In genomic region chr1:205313681-205314308, GRCh38 we compare ENCODE assay signal across 8 cellular contexts. TPM values are rescaled to one million over a fixed set of nuclear protein-coding genes. Genes with fewer than 3 reads are reported as not detected.
A peak's percentile ranks its signal among the peaks of the same experiment; 100 is the strongest.
DNase-seq lines count a peak whose midpoint lies in the region; ATAC-seq, FAIRE-seq and TF ChIP-seq lines count a peak whose summit lies in the region.

No MANE protein-coding gene starts in this region.

- H3K4me2 ChIP-seq in A549 (peak overlapping the region; percentile 99), K562 (ENCODE audit: insufficient read depth, low read length) (no peak overlapping the region)

- intact Hi-C loops in K562 (cut with micrococcal nuclease) (no loop called here), gastrocnemius medialis (cut with DNase I; ENCODE audit: low total_unique reads) (no loop called here)

- in situ Hi-C loops in K562 (cut with MboI): no loop called here
- in situ Hi-C loops in gastrocnemius medialis (cut with MboI; ENCODE audit: low sequenced_read_pairs in 4 of 4): no loop called here

- no peaks in the 10 kb centered on the region for H3K9me1 ChIP-seq in K562 (ENCODE audit: control insufficient read depth, insufficient read depth, low read length)

- H2AFZ ChIP-seq in K562 (ENCODE audit: low read depth, low read length): no peak overlapping the region

- no peaks in the 10 kb centered on the region for H3K9me3 ChIP-seq in A549
- no peaks in the 10 kb centered on the region for H3K9me3 ChIP-seq in K562 (replicated peaks; ENCODE audit: control insufficient read depth, insufficient read depth, low read depth, low read length)
- no peaks in the 10 kb centered on the region for H3K9me3 ChIP-seq in gastrocnemius medialis

- DNase-seq in A549 (ENCODE audit: low read depth in 1 of 2, low spot score in 1 of 2) (peak in 1 of 2 experiments; percentile 76), NOMO-1 treated with DMSO at 0.1 percent for 48 hours (lab: John Stamatoyannopoulos, UW; ENCODE audit: unreplicated experiment) (peak; percentile 36), K562 (ENCODE audit: extremely low read depth in 1 of 4, low spot score in 3 of 4) (no peak), iPS DF 19.7 (ENCODE audit: low read depth, low spot score) (peak; percentile 82), gastrocnemius medialis (peak in 1 of 2 donors; percentile 24), RPMI8226 (no peak)

- TF ChIP-seq POLR2A in A549 (IDR thresholded peaks at IDR 0.05; ENCODE audit: low read length) (no peak), K562 (conservative IDR thresholded peaks at IDR 0.05) (no peak), gastrocnemius medialis (IDR thresholded peaks at IDR 0.05) (no peak)

- no peaks in the 10 kb centered on the region for H3K36me3 ChIP-seq in K562 (ENCODE audit: control insufficient read depth, insufficient read depth, low read length)
- no peaks in the 10 kb centered on the region for H3K36me3 ChIP-seq in gastrocnemius medialis

- POLR2A ChIA-PET in A549 (lab: Yijun Ruan, JAX) (interaction anchor here (0.7 to 2.1 kb wide), 7 partner anchors 8 to 36 kb away, joined by 3 to 11 read pairs (median 8); no protein-coding TSS in a partner anchor), K562 (lab: Yijun Ruan, JAX) (interaction anchor here (1.3 kb wide), 1 partner anchor 43 kb away, joined by 4 read pairs; no protein-coding TSS in a partner anchor)

- TF ChIP-seq EP300 in A549 (IDR thresholded peaks at IDR 0.05) (no peak), K562 (IDR thresholded peaks at IDR 0.05; ENCODE audit: low read length) (no peak)

- BruUV-seq in K562 (replicated peaks; lab: Mats Ljungman, UMichigan): no TSS peak

- no peaks in the 10 kb centered on the region for H3K79me2 ChIP-seq in K562 (ENCODE audit: control insufficient read depth, insufficient read depth, low read length)

- H3K27ac ChIP-seq in A549: peak overlapping the region; percentile 96 to 99
- H3K27ac ChIP-seq in K562 (ENCODE audit: extremely low read depth, low read depth, low read length): no peak overlapping the region
- H3K27ac ChIP-seq in gastrocnemius medialis: peak overlapping the region; percentile 9 to 62 (median 34)

- H3K4me1 ChIP-seq in A549 (peaks cover 94% of the 10 kb centered on the region), K562 (replicated peaks in 1 of 2; ENCODE audit: control insufficient read depth in 2 of 2, insufficient read depth in 2 of 2, low read length in 2 of 2) (peaks cover 0 to 3% of the 10 kb centered on the region in 2 experiments; a peak in 1 of 5 replicates), gastrocnemius medialis (peaks cover 38 to 47% of the 10 kb centered on the region in 2 donors)

- 15% methylated on average over 13 of the region's 18 CpGs for WGBS in A549 (ENCODE audit: missing lambda C conversion rate)
- WGBS in K562 (ENCODE audit: insufficient coverage, low coverage, missing lambda C conversion rate): 7% methylated on average over 18 of the region's 18 CpGs

- H3K27me3 ChIP-seq in K562 (ENCODE audit: control insufficient read depth in 2 of 2, insufficient read depth in 2 of 2, low read length in 2 of 2) (peaks cover 15 to 51% of the 10 kb centered on the region in 2 experiments; a peak in 4 of 5 replicates), gastrocnemius medialis (no peaks in the 10 kb centered on the region)

- H3K4me3 ChIP-seq in A549 (peak overlapping the region; percentile 95), K562 (no peak overlapping the region), gastrocnemius medialis (peak overlapping the region in 2 of 4 donors; percentile 2 to 14)

- CTCF ChIA-PET in A549 (lab: Yijun Ruan, JAX) (interaction anchor here (1.2 to 89.2 kb wide), 4 partner anchors 11 to 253 kb away, joined by 4 to 3627 read pairs (median 1816); partner anchors contain the start of genes KLHDC8A and NUAK2), K562 (lab: Yijun Ruan, JAX; ENCODE audit: low intra/inter-chr PET ratio) (interaction anchor here (0.5 kb wide), 1 partner anchor 41 kb away, joined by 3 read pairs; no protein-coding TSS in a partner anchor)

- TF ChIP-seq CTCF in A549 (IDR thresholded peaks at IDR 0.05): no peak
- no peak for TF ChIP-seq CTCF in K562 (IDR thresholded peaks at IDR 0.05 in 2 of 3, conservative IDR thresholded peaks at IDR 0.05 in 1 of 3; ENCODE audit: insufficient read depth in 2 of 3, low read depth in 1 of 3, low read length in 3 of 3)
- no peak for TF ChIP-seq CTCF in gastrocnemius medialis (IDR thresholded peaks at IDR 0.05 in 4 of 5, conservative IDR thresholded peaks at IDR 0.05 in 1 of 5)

- TF ChIP-seq RAD21 in A549 (conservative IDR thresholded peaks at IDR 0.05 in 1 of 2, IDR thresholded peaks at IDR 0.05 in 1 of 2) (no peak), K562 (CRISPR knock-in tag; conservative IDR thresholded peaks at IDR 0.05 in 1 of 2, IDR thresholded peaks at IDR 0.05 in 1 of 2) (no peak)

- FAIRE-seq in A549 (lab: Jason Lieb, UNC) (no peak), K562 (lab: Jason Lieb, UNC) (no peak)

- H4K20me1 ChIP-seq in K562 (replicated peaks; ENCODE audit: control insufficient read depth, insufficient read depth, low read length): no peaks in the 10 kb centered on the region

- ATAC-seq in A549: peak; percentile 25 to 62; a peak in 4 of 6 replicates
- peak; percentile 54 for ATAC-seq in GM19395 (IDR thresholded peaks at IDR 0.05; ENCODE audit: unreplicated experiment)
- ATAC-seq in K562: no peak; the same call in 2 of the 3 replicates
- no peak for ATAC-seq in gastrocnemius medialis
- ATAC-seq in SK-N-SH treated with all-trans-retinoic acid at 6 μM for 48 hours: no peak

- H3K9ac ChIP-seq in K562 (ENCODE audit: insufficient read depth in 1 of 2, low read depth in 2 of 2, low read length in 2 of 2): 0 out of 4 replicates have a peak overlapping the region, but pooled peaks of 1 of the 2 experiments have one; percentile 11

TF ChIP-seq in A549, 52 proteins besides CTCF, POLR2A, EP300 and RAD21 (continues in another document):
- TF ChIP-seq KDM5A (IDR thresholded peaks at IDR 0.05) (no peak), ZC3H11A (IDR thresholded peaks at IDR 0.05) (no peak)

TF ChIP-seq in K562, 482 proteins besides CTCF, POLR2A, EP300 and RAD21 (continues in another document):
- TF ChIP-seq PHF20 (IDR thresholded peaks at IDR 0.05; ENCODE audit: partially characterized antibody): no peak

TF ChIP-seq in SK-N-SH treated with all-trans-retinoic acid at 6 μM for 48 hours, 23 proteins besides CTCF, POLR2A, EP300 and RAD21:
- TF ChIP-seq ZFP3 (CRISPR knock-in tag; IDR thresholded peaks at IDR 0.05) (no peak), OSR1 (CRISPR knock-in tag; IDR thresholded peaks at IDR 0.05) (no peak), ZNF8 (CRISPR knock-in tag; IDR thresholded peaks at IDR 0.05) (no peak), SNAI2 (CRISPR knock-in tag; IDR thresholded peaks at IDR 0.05) (no peak)

RNA-seq across cellular contexts. Expression of gene NUAK2, which starts 7.8 kb away (rescaled TPM):
- 22.6 and 29.7 TPM in 2 replicates for polyA plus RNA-seq in A549 (2011; rRNA removed)
- polyA plus RNA-seq in A549 (2012; cell fraction: cytosol; rRNA removed): 31.1 and 44.6 TPM in 2 replicates
- 58.5 and 70.7 TPM in 2 replicates for polyA plus RNA-seq in A549 (2012; cell fraction: nucleus; rRNA removed)
- polyA plus RNA-seq in A549 (2017; fragmentation: RNase III; extraction: RNeasy Plus Mini Kit Qiagen cat#74134 plus additional on column Dnase treatment): 37.8 to 40.9 TPM (median 38.8 TPM) in 3 replicates
- polyA minus RNA-seq in A549 (2011; rRNA and poly(A)+ RNA removed): 34.3 and 54.4 TPM in 2 replicates
- 0.40 and 0.90 TPM in 2 replicates for total RNA-seq in K562 (2011; cell fraction: chromatin; rRNA removed; ENCODE audit: low replicate concordance)
- 0.39 and 0.83 TPM in 2 replicates for total RNA-seq in K562 (2011; cell fraction: nucleolus; rRNA removed)
- total RNA-seq in K562 (2011; cell fraction: nucleoplasm; rRNA removed): 0.23 and 0.73 TPM in 2 replicates
- total RNA-seq in K562 (2014; rRNA removed): 0.05 and 0.29 TPM in 2 replicates
- total RNA-seq in K562 (2014; rRNA removed; fragmentation: Illumina TruSeq; extraction: Trizol): 0.13 and 0.18 TPM in 2 replicates
- 0.14 and 0.15 TPM in 2 replicates for total RNA-seq in K562 (2015; rRNA removed; fragmentation: Illumina TruSeq; extraction: Trizol)
- 0.44 and 0.47 TPM in 2 replicates for total RNA-seq in K562 (2021)
- polyA plus RNA-seq in K562 (2011; rRNA removed): 0.11 and 0.68 TPM in 2 replicates
- polyA plus RNA-seq in K562 (2011; cell fraction: cytosol; rRNA removed): 0.19 and 0.37 TPM in 2 replicates
- 0.41 and 0.49 TPM in 2 replicates for polyA plus RNA-seq in K562 (2011; cell fraction: nucleus; rRNA removed)
- 0.20 and 0.60 TPM in 2 replicates for polyA plus RNA-seq in K562 (2012)
- 0.27 and 0.33 TPM in 2 replicates for polyA plus RNA-seq in K562 (2014; fragmentation: Illumina TruSeq; extraction: Trizol)
- polyA plus RNA-seq in K562 (2014; fragmentation: Nextera tagmentation; extraction: Ambion mirVana): under 1 TPM; 0.04 to 0.10 TPM
- 0.19 and 0.45 TPM in 2 replicates for polyA plus RNA-seq in K562 (2014; rRNA removed)
- polyA minus RNA-seq in K562 (2011; rRNA and poly(A)+ RNA removed): 0.28 and 0.39 TPM in 2 replicates
- 0.48 and 0.64 TPM in 2 replicates for polyA minus RNA-seq in K562 (2011; cell fraction: cytosol; rRNA and poly(A)+ RNA removed)
- 0.54 and 0.78 TPM in 2 replicates for polyA minus RNA-seq in K562 (2011; cell fraction: nucleus; rRNA and poly(A)+ RNA removed)
- total RNA-seq in gastrocnemius medialis: 1 to 10 TPM in 1 of 4 donors, under 1 TPM in 3; 0.42 to 1.9 (median 0.58) TPM

RNA-seq across cellular contexts. Expression of gene KLHDC8A, which starts 42.9 kb away (rescaled TPM):
- polyA plus RNA-seq in A549 (2011; rRNA removed) (0.37 and 0.40 TPM in 2 replicates), A549 (2017; fragmentation: RNase III; extraction: RNeasy Plus Mini Kit Qiagen cat#74134 plus additional on column Dnase treatment) (0.32 to 0.51 TPM (median 0.34 TPM) in 3 replicates), K562 (2011; rRNA removed) (0.03 TPM in 1 of 2 replicates, not detected in the other), K562 (2014; fragmentation: Illumina TruSeq; extraction: Trizol) (not detected in 2 replicates), K562 (2014; fragmentation: Nextera tagmentation; extraction: Ambion mirVana) (under 1 TPM in 1 of 2 experiments, not detected in 1; 0.01 TPM), K562 (2014; rRNA removed) (not detected in 2 replicates)
- 0.33 and 0.67 TPM in 2 replicates for polyA plus RNA-seq in A549 (2012; cell fraction: cytosol; rRNA removed)
- 0.26 and 0.55 TPM in 2 replicates for polyA plus RNA-seq in A549 (2012; cell fraction: nucleus; rRNA removed)
- 1.8 and 1.9 TPM in 2 replicates for polyA minus RNA-seq in A549 (2011; rRNA and poly(A)+ RNA removed)
- not detected in 2 replicates for total RNA-seq in K562 (2011; cell fraction: chromatin; rRNA removed; ENCODE audit: low replicate concordance)
- 0.13 TPM in 1 of 2 replicates, not detected in the other for total RNA-seq in K562 (2011; cell fraction: nucleolus; rRNA removed)
- total RNA-seq in K562 (2011; cell fraction: nucleoplasm; rRNA removed): not detected in 2 replicates
- total RNA-seq in K562 (2014; rRNA removed) (0.24 and 0.54 TPM in 2 replicates), K562 (2014; rRNA removed; fragmentation: Illumina TruSeq; extraction: Trizol) (not detected in 2 replicates), K562 (2015; rRNA removed; fragmentation: Illumina TruSeq; extraction: Trizol) (not detected in 2 replicates), K562 (2021) (0.04 and 0.16 TPM in 2 replicates), gastrocnemius medialis (not detected)
- polyA plus RNA-seq in K562 (2011; cell fraction: cytosol; rRNA removed): 0.07 TPM in 1 of 2 replicates, not detected in the other
- not detected in 2 replicates for polyA plus RNA-seq in K562 (2011; cell fraction: nucleus; rRNA removed)
- 0.13 and 0.30 TPM in 2 replicates for polyA plus RNA-seq in K562 (2012)
- not detected in 2 replicates for polyA minus RNA-seq in K562 (2011; rRNA and poly(A)+ RNA removed)
- polyA minus RNA-seq in K562 (2011; cell fraction: cytosol; rRNA and poly(A)+ RNA removed): not detected in 2 replicates
- polyA minus RNA-seq in K562 (2011; cell fraction: nucleus; rRNA and poly(A)+ RNA removed): not detected in 2 replicates

Comparison
In these comparisons a context has a peak if more than half of its experiments do, and no peak if none do; other contexts are left out.
1. ATAC-seq: peak in A549 (2 of 2) and GM19395 (single experiment); none in K562 (single experiment), gastrocnemius medialis (0 of 2) and SK-N-SH treated with all-trans-retinoic acid at 6 μM for 48 hours (single experiment).
2. DNase-seq: peak in NOMO-1 treated with DMSO at 0.1 percent for 48 hours (single experiment) and iPS DF 19.7 (single experiment); none in K562 (0 of 4) and RPMI8226 (single experiment).
3. Of the 35 proteins assayed by ChIP-seq in both K562 and A549: peak only in K562: none; only in A549: JUN and KDM1A; in both: none; in neither: 33.